ENCODE assay signal across 8 cellular contexts in genomic region chr11:15969281-15969680, GRCh38.
DNase-seq lines count a peak whose midpoint lies in the region; ATAC-seq and TF ChIP-seq lines count a peak whose summit lies in the region.

No MANE protein-coding gene starts in this region.

- peak; percentile 35 for DNase-seq in COLO668 (lab: John Stamatoyannopoulos, UW; ENCODE audit: unreplicated experiment)
- DNase-seq in HT-29 (ENCODE audit: low spot score): peak; percentile 74
- DNase-seq in astrocyte of the cerebellum (ENCODE audit: low read depth): peak; percentile 55
- peak; percentile 71 for DNase-seq in islet precursor cell
- DNase-seq in testis: peak; percentile 78
- no peak for DNase-seq in NCI-H1694 treated with DMSO at 0.1 percent for 48 hours (lab: John Stamatoyannopoulos, UW)
- DNase-seq in 8988T: no peak

- peak overlapping the region in 1 of 2 donors; percentile 60 for H3K27ac ChIP-seq in testis

- H3K4me1 ChIP-seq in testis: peaks cover 7% of the 10 kb centered on the region

- no peak overlapping the region for H3K4me3 ChIP-seq in astrocyte of the cerebellum (ENCODE audit: low read depth, low read length)
- no peak overlapping the region for H3K4me3 ChIP-seq in testis

- in situ Hi-C loops in astrocyte of the cerebellum (cut with HindIII; ENCODE audit: low sequenced_read_pairs): no loop called here

- intact Hi-C loops in testis (cut with DNase I; ENCODE audit: low total_unique reads): no loop called here

- H3K9me3 ChIP-seq in testis: no peaks in the 10 kb centered on the region

- no peaks in the 10 kb centered on the region for H3K27me3 ChIP-seq in testis

- no peaks in the 10 kb centered on the region for H3K36me3 ChIP-seq in testis (ENCODE audit: low read depth, missing control alignments)

- TF ChIP-seq CTCF in astrocyte of the cerebellum (IDR thresholded peaks at IDR 0.05; ENCODE audit: low read depth, low read length, missing control alignments) (no peak), testis (IDR thresholded peaks at IDR 0.05) (no peak)

- peak; percentile 74 for ATAC-seq in GM21381 (IDR thresholded peaks at IDR 0.05; ENCODE audit: unreplicated experiment)

- WGBS in testis, 2 donors: 46 to 59% methylated on average over 4 of the region's 4 CpGs

- TF ChIP-seq POLR2A in testis (IDR thresholded peaks at IDR 0.05): no peak

Comparison
In these comparisons a context has a peak if more than half of its experiments do, and no peak if none do; other contexts are left out.
1. DNase-seq: peak in COLO668 (single experiment), HT-29 (single experiment), astrocyte of the cerebellum (single experiment), islet precursor cell (single experiment) and testis (single experiment); none in NCI-H1694 treated with DMSO at 0.1 percent for 48 hours (single experiment) and 8988T (single experiment).